ENCODE assay signal across 25 cellular contexts in genomic region chr7:19339512-19339911, GRCh38.
DNase-seq lines count a peak whose midpoint lies in the region; ATAC-seq, FAIRE-seq and TF ChIP-seq lines count a peak whose summit lies in the region.
"Had no signal": no experiment of that assay in that cellular context is flagged by ENCODE, and none has a peak within 500 bp of the region (broad histone marks: within the 10 kb centered on the region; RNA-seq: fewer than 3 reads in every experiment).

No MANE protein-coding gene starts in this region.

- H3K14ac ChIP-seq in H9 (ENCODE audit: insufficient read depth, low read length), result no peak overlapping the region

- no peak overlapping the region for H3K27ac Mint-ChIP-seq in H9
- H3K27ac Mint-ChIP-seq: B cell; CD4-positive, alpha-beta T cell; CD8-positive, alpha-beta T cell had no signal

- no peak overlapping the region for H3K4me3 ChIP-seq in kidney (ENCODE audit: low read length in 2 of 2)
- peak overlapping the region; percentile 11 to 24 for H3K4me3 ChIP-seq in testis
- H3K4me3 ChIP-seq in right lobe of liver, result no peak overlapping the region
- H3K4me3 ChIP-seq: A549; BLaER1 treated with 17β-estradiol and CSF1 and Interleukin-3, amounts not matched to agents 10 nM and 100 nM; GM12878 had no signal

- no peak overlapping the region for H3K4ac ChIP-seq in H9 (ENCODE audit: low read depth, low read length)

- no peak overlapping the region for H4K91ac ChIP-seq in H9 (ENCODE audit: insufficient read length, low read depth, low read length)

- TF ChIP-seq POLR2A in testis (IDR thresholded peaks at IDR 0.05) (no peak), right lobe of liver (IDR thresholded peaks at IDR 0.05) (no peak)

- H3K23ac ChIP-seq in H9 (ENCODE audit: insufficient read length, low read depth, low read length), result no peak overlapping the region

- TF ChIP-seq CTCF in H9 (conservative IDR thresholded peaks at IDR 0.05) (no peak), kidney (IDR thresholded peaks at IDR 0.05; ENCODE audit: borderline replicate concordance, extremely low read depth, insufficient read depth) (no peak), testis (IDR thresholded peaks at IDR 0.05) (no peak), right lobe of liver (IDR thresholded peaks at IDR 0.05) (no peak)

- H2BK5ac ChIP-seq in H9 (ENCODE audit: insufficient read length, low read length), result no peak overlapping the region

- no peaks in the 10 kb centered on the region for H3K79me2 ChIP-seq in H9 (ENCODE audit: insufficient read depth, low read length)

- no peak overlapping the region for H2BK120ac ChIP-seq in H9 (ENCODE audit: low read depth, low read length, poor library complexity, severe bottlenecking)

- no peak overlapping the region for H3K4me2 ChIP-seq in H9 (ENCODE audit: insufficient read depth, insufficient read length, low read length)
- H3K4me2 ChIP-seq: A549; BLaER1 treated with 17β-estradiol and CSF1 and Interleukin-3, amounts not matched to agents 10 nM and 100 nM had no signal

- H4K5ac ChIP-seq in H9 (ENCODE audit: insufficient read length, low read depth, low read length), result no peak overlapping the region

- no peaks in the 10 kb centered on the region for H3K27me3 ChIP-seq in H9 (ENCODE audit: insufficient read depth, low read length)
- no peaks in the 10 kb centered on the region for H3K27me3 ChIP-seq in testis
- no peaks in the 10 kb centered on the region for H3K27me3 ChIP-seq in right lobe of liver
- H3K27me3 ChIP-seq: BLaER1 treated with 17β-estradiol and CSF1 and Interleukin-3, amounts not matched to agents 10 nM and 100 nM had no signal

- ATAC-seq in right lobe of liver, result no peak
- ATAC-seq: A549; CD8-positive, alpha-beta T cell; GM12878 had no signal

- H3K56ac ChIP-seq in H9 (ENCODE audit: insufficient read length, low read depth, low read length), result no peak overlapping the region

- WGBS in H9 (ENCODE audit: extremely low coverage, insufficient read length, low lambda C conversion rate), result no CpG with 5 or more reads among the region's 11 CpGs
- 59 to 77% methylated on average over 11 of the region's 11 CpGs for WGBS in testis, 2 donors
- 75% methylated on average over 5 of the region's 11 CpGs for WGBS in right lobe of liver (ENCODE audit: insufficient coverage, low coverage, low lambda C conversion rate, missing lambda C conversion rate)

- no peak overlapping the region for H2AK5ac ChIP-seq in H9 (ENCODE audit: insufficient read length, low read length)

- H3K23me2 ChIP-seq in H9 (ENCODE audit: insufficient read length, low read depth, low read length, poor library complexity, severe bottlenecking), result no peaks in the 10 kb centered on the region

- no peak for FAIRE-seq in kidney (lab: Jason Lieb, UNC)
- FAIRE-seq: A549, GM12878, GM12892, GM18507 had no signal

- no peaks in the 10 kb centered on the region for H3K9me3 ChIP-seq in H9 (ENCODE audit: control insufficient read depth, low read depth, low read length)
- H3K9me3 ChIP-seq in kidney (ENCODE audit: control insufficient read depth in 1 of 2, low read length in 2 of 2), result no peaks in the 10 kb centered on the region
- H3K9me3 ChIP-seq in testis, result no peaks in the 10 kb centered on the region
- no peaks in the 10 kb centered on the region for H3K9me3 ChIP-seq in right lobe of liver
- H3K9me3 ChIP-seq: A549, Caco-2 had no signal

- no peak overlapping the region for H3K18ac ChIP-seq in H9 (ENCODE audit: insufficient read length, low read depth, low read length)

- peak overlapping the region; percentile 7 for H2BK20ac ChIP-seq in H9 (ENCODE audit: low read depth, low read length, poor library complexity, severe bottlenecking)

- intact Hi-C loops in kidney (cut with DNase I) (no loop called here), testis (cut with DNase I; ENCODE audit: low total_unique reads) (no loop called here), right lobe of liver (cut with DNase I) (no loop called here)

- peaks cover 4 to 9% of the 10 kb centered on the region in 2 experiments; a peak in 2 of 4 replicates for H3K4me1 Mint-ChIP-seq in H9
- H3K4me1 Mint-ChIP-seq: B cell had no signal

- no peak overlapping the region for H2AFZ ChIP-seq in H9 (ENCODE audit: low read length)

- no peaks in the 10 kb centered on the region for H4K20me1 ChIP-seq in H9 (ENCODE audit: control insufficient read depth, insufficient read depth, insufficient read length)
- H4K20me1 ChIP-seq: BLaER1 treated with 17β-estradiol and CSF1 and Interleukin-3, amounts not matched to agents 10 nM and 100 nM had no signal

- no peak overlapping the region for H3K4me3 Mint-ChIP-seq in H9
- H3K4me3 Mint-ChIP-seq: B cell; CD4-positive, alpha-beta T cell; CD8-positive, alpha-beta T cell had no signal

- DNase-seq in D341Med (ENCODE audit: low spot score) (peak; percentile 6), H9 (no peak), kidney (peak; percentile 27), testis (no peak), right lobe of liver (no peak), MV-4-11 (lab: John Stamatoyannopoulos, UW) (no peak), HPDE6-E6E7 (ENCODE audit: extremely low spot score) (no peak)
- DNase-seq: AML-193; Caco-2; Calu3; CD4-positive, alpha-beta T cell; CD8-positive, alpha-beta T cell; DMS 273 treated with DMSO at 0.1 percent for 48 hours; DMS153; DMS79; DND-41; GDM1 had no signal

- H2BK15ac ChIP-seq in H9 (ENCODE audit: low read depth, low read length), result no peak overlapping the region

- no peaks in the 10 kb centered on the region for H3K36me3 Mint-ChIP-seq in H9 (ENCODE audit: insufficient read depth in 1 of 3, low read depth in 3 of 3)
- H3K36me3 Mint-ChIP-seq: CD8-positive, alpha-beta T cell had no signal

- H3K79me1 ChIP-seq in H9 (ENCODE audit: insufficient read depth, low read depth, low read length, poor library complexity, severe bottlenecking), result no peaks in the 10 kb centered on the region

- H3K9me3 Mint-ChIP-seq in H9, result no peaks in the 10 kb centered on the region

- H3K36me3 ChIP-seq in kidney (ENCODE audit: control insufficient read depth in 1 of 2, insufficient read depth in 2 of 2, low read length in 2 of 2) (no peaks in the 10 kb centered on the region), testis (ENCODE audit: low read depth, missing control alignments) (no peaks in the 10 kb centered on the region), right lobe of liver (no peaks in the 10 kb centered on the region)
- H3K36me3 ChIP-seq: BLaER1 treated with 17β-estradiol and CSF1 and Interleukin-3, amounts not matched to agents 10 nM and 100 nM had no signal

- no peaks in the 10 kb centered on the region for H3K27me3 Mint-ChIP-seq in H9 (ENCODE audit: low read depth)
- H3K27me3 Mint-ChIP-seq: B cell; CD4-positive, alpha-beta T cell had no signal

- H4K8ac ChIP-seq in H9 (replicated peaks; ENCODE audit: insufficient read length, low read depth, low read length), result no peak overlapping the region

- H3T11ph ChIP-seq in H9 (ENCODE audit: low read length), result no peak overlapping the region

- H3K9ac ChIP-seq in H9 (ENCODE audit: extremely low read depth, insufficient read length, low read length), result no peak overlapping the region
- H3K9ac ChIP-seq in kidney (ENCODE audit: low read length in 2 of 2), result no peak overlapping the region
- H3K9ac ChIP-seq: BLaER1 treated with 17β-estradiol and CSF1 and Interleukin-3, amounts not matched to agents 10 nM and 100 nM had no signal

- no peaks in the 10 kb centered on the region for H3K4me1 ChIP-seq in H9 (ENCODE audit: insufficient read depth, low read length)
- H3K4me1 ChIP-seq in kidney (ENCODE audit: control insufficient read depth in 1 of 2, insufficient read depth in 1 of 2, low read depth in 1 of 2, low read length in 2 of 2), result no peaks in the 10 kb centered on the region
- no peaks in the 10 kb centered on the region for H3K4me1 ChIP-seq in testis
- no peaks in the 10 kb centered on the region for H3K4me1 ChIP-seq in right lobe of liver
- H3K4me1 ChIP-seq: A549; BLaER1 treated with 17β-estradiol and CSF1 and Interleukin-3, amounts not matched to agents 10 nM and 100 nM; Caco-2 had no signal

- no peak overlapping the region for H2BK12ac ChIP-seq in H9 (ENCODE audit: insufficient read length, low read depth, low read length)

- H3K27ac ChIP-seq in H9 (ENCODE audit: insufficient read length, low read depth, low read length) (no peak overlapping the region), kidney (ENCODE audit: low read depth in 2 of 2, low read length in 2 of 2) (no peak overlapping the region), testis (no peak overlapping the region), right lobe of liver (no peak overlapping the region)
- H3K27ac ChIP-seq: 22Rv1; A549; BLaER1 treated with 17β-estradiol and CSF1 and Interleukin-3, amounts not matched to agents 10 nM and 100 nM; C4-2B had no signal

Comparison
In these comparisons a context has a peak if more than half of its experiments do, and no peak if none do; other contexts are left out.
1. DNase-seq: peak in D341Med (single experiment) and kidney (single experiment); none in H9 (single experiment), testis (single experiment), right lobe of liver (0 of 3), MV-4-11 (single experiment) and HPDE6-E6E7 (single experiment).
2. H3K4me3 ChIP-seq: peak in testis (2 of 2); none in kidney (0 of 2) and right lobe of liver (0 of 3).